Comparison of ENCODE assay signal across 1 cellular context in the genomic region with DNA sequence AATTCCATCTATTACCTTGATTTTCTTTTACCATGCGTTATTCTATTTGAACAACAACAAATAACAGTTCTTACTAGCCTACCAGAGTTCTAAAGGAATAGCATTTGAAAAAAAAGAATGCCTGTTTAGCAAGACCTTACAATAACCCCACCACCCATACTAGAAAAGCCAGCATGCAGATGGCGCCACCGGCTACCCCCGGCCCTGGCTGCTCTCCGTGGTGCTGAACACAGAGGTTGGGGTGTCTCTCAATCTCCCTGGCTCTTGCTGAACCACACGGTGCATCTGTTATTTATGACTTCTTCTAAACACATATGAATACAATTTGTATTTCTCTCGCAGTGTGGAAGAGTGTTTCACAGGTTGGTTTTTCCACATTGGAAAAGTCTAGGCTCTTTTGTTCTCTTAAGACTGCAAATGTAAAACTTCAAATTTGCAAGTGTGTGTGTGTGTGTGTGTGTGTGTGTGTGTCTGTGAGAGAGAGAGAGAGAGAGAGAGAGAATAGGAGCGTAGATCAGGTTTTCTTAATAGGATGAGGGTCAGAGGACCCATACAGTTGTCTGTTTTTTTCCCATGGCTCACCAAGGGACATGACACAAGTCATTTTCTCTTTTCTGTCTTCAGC.
TF ChIP-seq lines count a peak whose summit lies in the region.

No MANE protein-coding gene starts in this region.

TF ChIP-seq in WTC11, 78 proteins besides CTCF, POLR2A, EP300 and RAD21 (continued from another document):
- TF ChIP-seq TP53 (CRISPR knock-in tag; IDR thresholded peaks at IDR 0.05) (0 out of 2 replicates have a peak, but pooled peaks have one; percentile 49), RELA (CRISPR knock-in tag; IDR thresholded peaks at IDR 0.05; ENCODE audit: borderline replicate concordance) (no peak), PRDM15 (CRISPR knock-in tag; IDR thresholded peaks at IDR 0.05) (no peak), ZNF263 (CRISPR knock-in tag; IDR thresholded peaks at IDR 0.05; ENCODE audit: low read depth) (no peak), ZNF416 (CRISPR knock-in tag; IDR thresholded peaks at IDR 0.05) (no peak), SMAD4 (CRISPR knock-in tag; IDR thresholded peaks at IDR 0.05) (peak; percentile 66; the same call in 1 of the 2 replicates), CDX4 (CRISPR knock-in tag; IDR thresholded peaks at IDR 0.05; ENCODE audit: borderline replicate concordance) (no peak), ZNF138 (CRISPR knock-in tag; conservative IDR thresholded peaks at IDR 0.05) (no peak), ETV6 (CRISPR knock-in tag; IDR thresholded peaks at IDR 0.05) (peak; percentile 57)
- TF ChIP-seq, protein P1, sequence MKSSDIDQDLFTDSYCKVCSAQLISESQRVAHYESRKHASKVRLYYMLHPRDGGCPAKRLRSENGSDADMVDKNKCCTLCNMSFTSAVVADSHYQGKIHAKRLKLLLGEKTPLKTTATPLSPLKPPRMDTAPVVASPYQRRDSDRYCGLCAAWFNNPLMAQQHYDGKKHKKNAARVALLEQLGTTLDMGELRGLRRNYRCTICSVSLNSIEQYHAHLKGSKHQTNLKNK (CRISPR knock-in tag; IDR thresholded peaks at IDR 0.05): no peak
